35 cellular contexts compared by ENCODE assay signal in genomic region chr20:63413323-63413722, GRCh38. TPM values are rescaled to one million over a fixed set of nuclear protein-coding genes. Genes with fewer than 3 reads are reported as not detected.
"Had no signal": no experiment of that assay in that cellular context is flagged by ENCODE, and none has a peak within 500 bp of the region (broad histone marks: within the 10 kb centered on the region; RNA-seq: fewer than 3 reads in every experiment).

No MANE protein-coding gene starts in this region.

- H3K4me3 Mint-ChIP-seq: activated B cell treated with CpG ODN at 0.5 μM for 24 hours; activated CD4-positive, alpha-beta memory T cell treated with anti-CD3 and anti-CD28 coated beads for 36 hours; activated CD4-positive, alpha-beta T cell treated with anti-CD3 and anti-CD28 coated beads, Interleukin-2, amount 10 ng/mL, durations not matched to agents 24 days and 14 days; activated CD8-positive, alpha-beta T cell treated with anti-CD3 and anti-CD28 coated beads for 36 hours; activated naive CD4-positive, alpha-beta T cell treated with anti-CD3 and anti-CD28 coated beads for 36 hours; activated naive CD8-positive, alpha-beta T cell treated with anti-CD3 and anti-CD28 coated beads for 36 hours; activated T-cell treated with anti-CD3 and anti-CD28 coated beads, Interleukin-2, amount 50 U/mL, for 4 hours; activated T-cell treated with anti-CD3 and anti-CD28 coated beads, Interleukin-2, amount 50 U/mL, for 72 hours; activated T-helper 1 cell treated with anti-CD3 and anti-CD28 coated beads, Interleukin-12 subunit alpha, Interleukin-12 subunit beta, Interleukin-2, Interleukin-4 antibody, amounts not matched to agents 30 ng/mL and 10 ng/mL and 1 ng/mL, durations not matched to agents 14 hours and 24 hours and 36 hours; activated T-helper 17 cell treated with anti-CD3 and anti-CD28 coated beads, Interleukin-2, amount 50 U/mL, for 72 hours; T-helper 2 cell treated with Interferon-gamma antibody and Interleukin-4, amounts not matched to agents 5 μg/mL and 100 μg/mL, for 36 hours had no signal

- H3K4me1 ChIP-seq: adrenal gland, body of pancreas, breast epithelium had no signal

- H3K9me3 ChIP-seq: adrenal gland, body of pancreas, breast epithelium had no signal

- H3K27ac ChIP-seq: adrenal gland, body of pancreas, brain microvascular endothelial cell, breast epithelium, VCaP had no signal

- H3K27me3 ChIP-seq: adrenal gland had no signal

- H3K27me3 Mint-ChIP-seq: activated CD4-positive, alpha-beta T cell treated with anti-CD3 and anti-CD28 coated beads, Interleukin-2, amount 10 ng/mL, durations not matched to agents 24 days and 14 days had no signal

- ATAC-seq: activated CD8-positive, alpha-beta T cell treated with anti-CD3 and anti-CD28 coated beads for 36 hours; activated naive CD4-positive, alpha-beta T cell treated with anti-CD3 and anti-CD28 coated beads, Interleukin-2, amount 50 U/mL, for 72 hours; activated T-cell treated with anti-CD3 and anti-CD28 coated beads, Interleukin-2, amount 50 U/mL, for 4 hours; activated T-cell treated with anti-CD3 and anti-CD28 coated beads, Interleukin-2, amount 50 U/mL, for 72 hours; activated T-helper 17 cell treated with anti-CD3 and anti-CD28 coated beads, Interleukin-2, amount 50 U/mL, for 72 hours; body of pancreas had no signal

- H3K4me3 ChIP-seq: adrenal gland, body of pancreas, breast epithelium had no signal

- H3K36me3 ChIP-seq: adrenal gland, brain microvascular endothelial cell, breast epithelium had no signal

- H3K36me3 Mint-ChIP-seq: activated CD4-positive, alpha-beta memory T cell treated with anti-CD3 and anti-CD28 coated beads for 36 hours; activated naive CD4-positive, alpha-beta T cell treated with anti-CD3 and anti-CD28 coated beads, Interleukin-2, amount 50 U/mL, for 72 hours; activated naive CD8-positive, alpha-beta T cell treated with anti-CD3 and anti-CD28 coated beads for 36 hours had no signal

- H3K27ac Mint-ChIP-seq: activated B cell treated with CpG ODN at 0.5 μM for 24 hours; activated CD4-positive, alpha-beta memory T cell treated with anti-CD3 and anti-CD28 coated beads for 36 hours; activated CD4-positive, alpha-beta T cell treated with anti-CD3 and anti-CD28 coated beads, Interleukin-2, amount 10 ng/mL, durations not matched to agents 24 days and 14 days; activated CD8-positive, alpha-beta T cell treated with anti-CD3 and anti-CD28 coated beads for 36 hours; activated naive CD4-positive, alpha-beta T cell treated with anti-CD3 and anti-CD28 coated beads for 36 hours; activated naive CD8-positive, alpha-beta T cell treated with anti-CD3 and anti-CD28 coated beads for 36 hours; activated T-cell treated with anti-CD3 and anti-CD28 coated beads, Interleukin-2, amount 50 U/mL, for 72 hours; activated T-helper 1 cell treated with anti-CD3 and anti-CD28 coated beads, Interleukin-12 subunit alpha, Interleukin-12 subunit beta, Interleukin-2, Interleukin-4 antibody, amounts not matched to agents 30 ng/mL and 10 ng/mL and 1 ng/mL, durations not matched to agents 14 hours and 24 hours and 36 hours; activated T-helper 17 cell treated with anti-CD3 and anti-CD28 coated beads, Interleukin-2, amount 50 U/mL, for 72 hours; T-helper 2 cell treated with Interferon-gamma antibody and Interleukin-4, amounts not matched to agents 5 μg/mL and 100 μg/mL, for 36 hours had no signal

- DNase-seq: activated B cell treated with CpG ODN at 0.5 μM for 24 hours; activated CD4-positive, alpha-beta memory T cell treated with anti-CD3 and anti-CD28 coated beads for 36 hours; activated CD4-positive, alpha-beta T cell treated with anti-CD3 and anti-CD28 coated beads for 4 hours; activated CD4-positive, alpha-beta T cell treated with anti-CD3 and anti-CD28 coated beads, Interleukin-2, amount 10 ng/mL, durations not matched to agents 24 days and 14 days; activated CD4-positive, alpha-beta T cell treated with anti-CD3 and anti-CD28 coated beads, Interleukin-2, amount 50 U/mL, for 1 hour; activated CD4-positive, alpha-beta T cell treated with anti-CD3 and anti-CD28 coated beads, Interleukin-2, amount 50 U/mL, for 4 hours; activated CD4-positive, CD25-positive, alpha-beta regulatory T cell treated with anti-CD3 and anti-CD28 coated beads, Interleukin-2, amount 50 U/mL, for 72 hours; activated CD8-positive, alpha-beta memory T cell treated with anti-CD3 and anti-CD28 coated beads, Interleukin-2, amount 50 U/mL, for 4 hours; activated CD8-positive, alpha-beta T cell treated with anti-CD3 and anti-CD28 coated beads for 36 hours; activated effector memory CD4-positive, alpha-beta T cell treated with anti-CD3 and anti-CD28 coated beads, Interleukin-2, amount 50 U/mL, for 16 hours; activated gamma-delta T cell treated with Interleukin-2 at 50 U/mL for 16 hours; activated naive CD4-positive, alpha-beta T cell; activated naive CD4-positive, alpha-beta T cell treated with anti-CD3 and anti-CD28 coated beads for 36 hours; activated naive CD4-positive, alpha-beta T cell treated with anti-CD3 and anti-CD28 coated beads, Interleukin-2, amount 50 U/mL, for 16 hours; activated naive CD8-positive, alpha-beta T cell treated with anti-CD3 and anti-CD28 coated beads for 36 hours; activated T-cell treated with anti-CD3 and anti-CD28 coated beads for 4 hours; activated T-cell treated with anti-CD3 and anti-CD28 coated beads, Interleukin-2, amount 50 U/mL, for 1 hour; activated T-cell treated with anti-CD3 and anti-CD28 coated beads, Interleukin-2, amount 50 U/mL, for 4 hours; activated T-cell treated with anti-CD3 and anti-CD28 coated beads, Interleukin-2, amount 50 U/mL, for 72 hours; adrenal gland; amniotic stem cell; aorta; body of pancreas; brain microvascular endothelial cell; central memory CD4-positive, alpha-beta T cell; T-helper 2 cell; T-helper 9 cell had no signal

- H3K4me1 Mint-ChIP-seq: activated B cell treated with CpG ODN at 0.5 μM for 24 hours; activated naive CD8-positive, alpha-beta T cell treated with anti-CD3 and anti-CD28 coated beads for 36 hours; activated T-helper 17 cell treated with anti-CD3 and anti-CD28 coated beads, Interleukin-2, amount 50 U/mL, for 72 hours had no signal

RNA-seq across cellular contexts. Expression of gene CHRNA4, which starts 52.2 kb away (rescaled TPM):
- total RNA-seq: activated B cell treated with CpG ODN at 0.5 μM for 24 hours; activated CD4-positive, alpha-beta memory T cell treated with anti-CD3 and anti-CD28 coated beads for 36 hours; activated CD4-positive, alpha-beta T cell treated with anti-CD3 and anti-CD28 coated beads, Interleukin-2, amount 10 ng/mL, durations not matched to agents 24 days and 14 days; activated CD8-positive, alpha-beta memory T cell treated with anti-CD3 and anti-CD28 coated beads for 36 hours; activated CD8-positive, alpha-beta T cell treated with anti-CD3 and anti-CD28 coated beads for 36 hours; activated naive CD4-positive, alpha-beta T cell treated with anti-CD3 and anti-CD28 coated beads for 36 hours; activated naive CD4-positive, alpha-beta T cell treated with anti-CD3 and anti-CD28 coated beads, Interleukin-2, amount 50 U/mL, for 72 hours; activated naive CD8-positive, alpha-beta T cell treated with anti-CD3 and anti-CD28 coated beads for 36 hours; activated T-cell treated with anti-CD3 and anti-CD28 coated beads, Interleukin-2, amount 50 U/mL, for 4 hours; activated T-cell treated with anti-CD3 and anti-CD28 coated beads, Interleukin-2, amount 50 U/mL, for 72 hours; activated T-helper 1 cell treated with anti-CD3 and anti-CD28 coated beads, Interleukin-12 subunit alpha, Interleukin-12 subunit beta, Interleukin-2, Interleukin-4 antibody, amounts not matched to agents 30 ng/mL and 10 ng/mL and 1 ng/mL, durations not matched to agents 14 hours and 24 hours and 36 hours; activated T-helper 17 cell treated with anti-CD3 and anti-CD28 coated beads, Interleukin-2, amount 50 U/mL, for 72 hours; aorta; body of pancreas; breast epithelium; T-helper 1 cell treated with Interleukin-12 subunit alpha and Interleukin-12 subunit beta and Interleukin-4 antibody, amounts not matched to agents 30 ng/mL and 1 ng/mL, for 36 hours had no signal
- polyA plus RNA-seq: aorta had no signal

RNA-seq across cellular contexts. Expression of gene KCNQ2, which starts 59.1 kb away (rescaled TPM):
- total RNA-seq: activated B cell treated with CpG ODN at 0.5 μM for 24 hours; activated CD4-positive, alpha-beta memory T cell treated with anti-CD3 and anti-CD28 coated beads for 36 hours; activated CD4-positive, alpha-beta T cell treated with anti-CD3 and anti-CD28 coated beads, Interleukin-2, amount 10 ng/mL, durations not matched to agents 24 days and 14 days; activated CD8-positive, alpha-beta memory T cell treated with anti-CD3 and anti-CD28 coated beads for 36 hours; activated CD8-positive, alpha-beta T cell treated with anti-CD3 and anti-CD28 coated beads for 36 hours; activated naive CD4-positive, alpha-beta T cell treated with anti-CD3 and anti-CD28 coated beads for 36 hours; activated T-cell treated with anti-CD3 and anti-CD28 coated beads, Interleukin-2, amount 50 U/mL, for 4 hours; activated T-helper 1 cell treated with anti-CD3 and anti-CD28 coated beads, Interleukin-12 subunit alpha, Interleukin-12 subunit beta, Interleukin-2, Interleukin-4 antibody, amounts not matched to agents 30 ng/mL and 10 ng/mL and 1 ng/mL, durations not matched to agents 14 hours and 24 hours and 36 hours; aorta; breast epithelium; T-helper 1 cell treated with Interleukin-12 subunit alpha and Interleukin-12 subunit beta and Interleukin-4 antibody, amounts not matched to agents 30 ng/mL and 1 ng/mL, for 36 hours had no signal
- polyA plus RNA-seq: aorta had no signal
